Comparison of ENCODE assay signal across 9 cellular contexts in the genomic region with DNA sequence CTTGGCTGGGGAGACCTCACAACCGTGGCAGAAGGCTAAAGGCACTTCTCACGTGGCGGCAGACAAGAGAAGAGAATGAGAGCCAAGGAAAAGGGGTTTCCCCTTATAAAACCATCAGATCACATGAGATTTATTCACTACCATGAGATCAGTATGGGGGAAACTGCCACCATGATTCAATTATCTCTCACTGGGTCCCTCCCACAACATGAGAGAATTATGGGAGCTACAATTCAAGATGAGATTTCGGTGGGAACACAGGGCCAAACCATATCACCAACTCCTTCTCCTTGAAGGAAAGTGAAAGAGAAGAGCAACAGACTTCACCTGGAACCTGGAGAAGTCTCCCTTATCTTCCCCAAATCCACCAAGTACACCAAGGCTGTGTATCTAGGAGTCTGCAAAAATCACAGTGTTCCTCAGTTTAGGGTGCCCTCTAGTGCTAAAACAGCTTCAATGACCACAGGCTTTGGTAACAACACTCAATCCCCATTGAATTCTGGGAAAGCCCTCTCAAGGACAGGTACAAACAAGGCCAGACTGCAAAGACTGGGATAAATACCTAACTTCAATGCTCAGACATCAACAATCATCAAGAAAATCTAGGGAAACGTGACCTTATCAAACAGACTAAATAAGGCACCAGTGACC.
A peak's percentile ranks its signal among the peaks of the same experiment; 100 is the strongest.
DNase-seq lines count a peak whose midpoint lies in the region; ATAC-seq lines count a peak whose summit lies in the region.
"Had no signal": no experiment of that assay in that cellular context is flagged by ENCODE, and none has a peak within 500 bp of the region (broad histone marks: within the 10 kb centered on the region; RNA-seq: fewer than 3 reads in every experiment).

No MANE protein-coding gene starts in this region.

- peak; percentile 88 for ATAC-seq in left lobe of liver

- POLR2A ChIA-PET in activated CD4-positive, alpha-beta memory T cell treated with anti-CD3 and anti-CD28 coated beads for 36 hours (lab: Charles Lee), result no interaction called here

- H3K36me3 Mint-ChIP-seq in activated CD4-positive, alpha-beta memory T cell treated with anti-CD3 and anti-CD28 coated beads for 36 hours, result no peaks in the 10 kb centered on the region
- H3K36me3 Mint-ChIP-seq: brain had no signal

- peaks cover 10% of the 10 kb centered on the region for H3K27me3 Mint-ChIP-seq in activated CD4-positive, alpha-beta memory T cell treated with anti-CD3 and anti-CD28 coated beads for 36 hours

- H3K4me3 Mint-ChIP-seq in activated CD4-positive, alpha-beta memory T cell treated with anti-CD3 and anti-CD28 coated beads for 36 hours, result no peak overlapping the region
- H3K4me3 Mint-ChIP-seq: brain had no signal

- H3K4me3 ChIP-seq in Jurkat, Clone E6-1 (ENCODE audit: low read length), result no peak overlapping the region

- no peak overlapping the region for H3K27ac Mint-ChIP-seq in activated CD4-positive, alpha-beta memory T cell treated with anti-CD3 and anti-CD28 coated beads for 36 hours
- H3K27ac Mint-ChIP-seq: brain had no signal

- DNase-seq in ELF-1 (ENCODE audit: low read depth, low spot score) (peak; percentile 52), SW 1271 (lab: John Stamatoyannopoulos, UW) (peak; percentile 36 to 74), left lobe of liver (ENCODE audit: low spot score) (no peak), amniotic stem cell (lab: John Stamatoyannopoulos, UW) (no peak), dedifferentiated amniotic fluid mesenchymal stem cell (ENCODE audit: extremely low spot score) (no peak), midbrain (lab: John Stamatoyannopoulos, UW) (no peak)
- peak; percentile 2 for DNase-seq in Jurkat, Clone E6-1 (ENCODE audit: low read depth, low spot score)
- no peak for DNase-seq in activated CD4-positive, alpha-beta memory T cell treated with anti-CD3 and anti-CD28 coated beads for 36 hours

- no peaks in the 10 kb centered on the region for H3K4me1 Mint-ChIP-seq in activated CD4-positive, alpha-beta memory T cell treated with anti-CD3 and anti-CD28 coated beads for 36 hours (ENCODE audit: low read depth)
- H3K4me1 Mint-ChIP-seq: brain had no signal

- intact Hi-C loops in activated CD4-positive, alpha-beta memory T cell treated with anti-CD3 and anti-CD28 coated beads for 36 hours (cut with micrococcal nuclease), result no loop called here

- H3K9me3 Mint-ChIP-seq in activated CD4-positive, alpha-beta memory T cell treated with anti-CD3 and anti-CD28 coated beads for 36 hours, result peaks cover 7% of the 10 kb centered on the region

- CTCF ChIA-PET in activated CD4-positive, alpha-beta memory T cell treated with anti-CD3 and anti-CD28 coated beads for 36 hours (lab: Charles Lee), result interaction anchor here (1.0 to 1.6 kb wide), 2 partner anchors 11 to 41 kb away, joined by 3 read pairs; no protein-coding TSS in a partner anchor

Comparison
In these comparisons a context has a peak if more than half of its experiments do, and no peak if none do; other contexts are left out.
1. DNase-seq: peak in ELF-1 (single experiment), Jurkat, Clone E6-1 (single experiment) and SW 1271 (2 of 2); none in left lobe of liver (single experiment), amniotic stem cell (single experiment), activated CD4-positive, alpha-beta memory T cell treated with anti-CD3 and anti-CD28 coated beads for 36 hours (single experiment), dedifferentiated amniotic fluid mesenchymal stem cell (single experiment) and midbrain (single experiment).